Comparison of ENCODE assay signal across 9 cellular contexts in the genomic region with DNA sequence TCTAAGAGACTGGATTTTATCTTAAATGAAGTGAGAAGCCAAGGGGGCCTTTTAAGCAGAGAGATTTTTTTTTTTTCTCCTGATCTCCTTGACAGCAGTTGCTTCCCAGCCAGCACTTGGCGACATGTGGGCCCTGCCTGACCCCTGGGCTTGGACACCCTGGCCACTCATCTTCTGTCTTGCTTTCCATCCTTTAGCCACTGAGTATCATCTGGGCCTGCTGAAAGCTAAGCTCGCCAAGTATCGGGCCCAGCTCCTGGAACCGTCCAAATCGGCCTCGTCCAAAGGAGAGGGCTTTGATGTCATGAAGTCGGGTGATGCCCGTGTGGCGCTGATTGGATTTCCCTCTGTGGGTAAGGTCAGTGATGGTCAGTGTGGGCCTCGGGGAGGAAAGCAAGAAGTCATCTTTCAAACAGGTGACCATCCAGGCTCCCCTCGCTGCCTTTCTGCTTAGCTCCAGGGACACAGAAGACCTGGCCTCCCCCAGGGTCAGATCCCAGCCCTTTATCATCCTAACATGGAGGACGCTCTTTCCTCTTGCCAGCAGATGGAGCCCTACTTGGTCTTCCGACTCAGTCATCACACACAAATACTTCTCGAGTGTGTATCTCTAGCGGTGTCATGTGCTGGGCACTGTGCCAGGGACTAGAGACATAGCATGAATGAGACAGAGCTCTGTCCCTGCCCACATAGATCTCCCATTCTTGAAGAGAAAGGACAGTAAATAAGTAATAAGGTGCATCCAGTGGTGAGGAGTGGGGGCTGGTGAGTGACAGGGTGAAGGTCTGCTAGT. TPM values are rescaled to one million over a fixed set of nuclear protein-coding genes. Genes with fewer than 3 reads are reported as not detected.
DNase-seq lines count a peak whose midpoint lies in the region; ATAC-seq and TF ChIP-seq lines count a peak whose summit lies in the region.
"Had no signal": no experiment of that assay in that cellular context is flagged by ENCODE, and none has a peak within 500 bp of the region (broad histone marks: within the 10 kb centered on the region; RNA-seq: fewer than 3 reads in every experiment).

No MANE protein-coding gene starts in this region.

- H3K27ac ChIP-seq in AG04450 (ENCODE audit: low read depth, low read length) (no peak overlapping the region), foreskin keratinocyte (no peak overlapping the region)

- ATAC-seq in foreskin keratinocyte: peak; percentile 76
- no peak for ATAC-seq in stimulated activated memory B cell treated with anti-CD40 and anti-IgM and Interleukin-4, amounts not matched to agents 10 μg/mL and 1 μg/mL and 100 μg/mL, for 72 hours

- POLR2A ChIA-PET in AG04450 (lab: Yijun Ruan, JAX): interaction anchor here (0.6 to 0.7 kb wide), 2 partner anchors 11 to 598 kb away, joined by 3 to 4 read pairs; no protein-coding TSS in a partner anchor

- H3K36me3 Mint-ChIP-seq in stimulated activated memory B cell treated with anti-CD40 and anti-IgM and Interleukin-4, amounts not matched to agents 10 μg/mL and 1 μg/mL and 100 μg/mL, for 72 hours: peaks cover 34% of the 10 kb centered on the region

- no peaks in the 10 kb centered on the region for H3K4me1 ChIP-seq in foreskin keratinocyte

- H3K4me1 Mint-ChIP-seq in stimulated activated memory B cell treated with anti-CD40 and anti-IgM and Interleukin-4, amounts not matched to agents 10 μg/mL and 1 μg/mL and 100 μg/mL, for 72 hours: peaks cover 18% of the 10 kb centered on the region

- H3K9me3 ChIP-seq in AG04450 (ENCODE audit: control insufficient read depth, insufficient read depth, low read length): no peaks in the 10 kb centered on the region

- H3K4me3 ChIP-seq in AG04450 (ENCODE audit: low read depth, low read length): no peak overlapping the region

- TF ChIP-seq CTCF in AG04450 (IDR thresholded peaks at IDR 0.05; ENCODE audit: low read depth, low read length): peak; percentile 56
- peak; percentile 43 for TF ChIP-seq CTCF in GM12873 (IDR thresholded peaks at IDR 0.05; ENCODE audit: insufficient read depth, low read depth, low read length, missing control alignments)
- peak; percentile 76 for TF ChIP-seq CTCF in foreskin keratinocyte (conservative IDR thresholded peaks at IDR 0.05)

- H3K27me3 Mint-ChIP-seq in stimulated activated memory B cell treated with anti-CD40 and anti-IgM and Interleukin-4, amounts not matched to agents 10 μg/mL and 1 μg/mL and 100 μg/mL, for 72 hours: no peaks in the 10 kb centered on the region
- H3K27me3 Mint-ChIP-seq: central memory CD8-positive, alpha-beta T cell had no signal

- CTCF ChIA-PET in AG04450 (lab: Charles Lee): interaction anchor here (0.7 to 1.2 kb wide), 4 partner anchors 9 to 58 kb away, joined by 3 read pairs; no protein-coding TSS in a partner anchor

- H3K9me3 Mint-ChIP-seq in stimulated activated memory B cell treated with anti-CD40 and anti-IgM and Interleukin-4, amounts not matched to agents 10 μg/mL and 1 μg/mL and 100 μg/mL, for 72 hours: no peaks in the 10 kb centered on the region
- H3K9me3 Mint-ChIP-seq: central memory CD8-positive, alpha-beta T cell had no signal

- H3K27me3 ChIP-seq in AG04450 (ENCODE audit: control insufficient read depth, insufficient read depth, low read length) (no peaks in the 10 kb centered on the region), foreskin keratinocyte (no peaks in the 10 kb centered on the region)

- peak overlapping the region; percentile 21 for H3K27ac Mint-ChIP-seq in stimulated activated memory B cell treated with anti-CD40 and anti-IgM and Interleukin-4, amounts not matched to agents 10 μg/mL and 1 μg/mL and 100 μg/mL, for 72 hours

- no peak overlapping the region for H3K4me3 Mint-ChIP-seq in stimulated activated memory B cell treated with anti-CD40 and anti-IgM and Interleukin-4, amounts not matched to agents 10 μg/mL and 1 μg/mL and 100 μg/mL, for 72 hours
- H3K4me3 Mint-ChIP-seq: central memory CD8-positive, alpha-beta T cell had no signal

- DNase-seq in AG04450 (ENCODE audit: low read depth, low spot score): peak; percentile 26
- peak; percentile 62 for DNase-seq in RPMI8226
- DNase-seq in foreskin keratinocyte: peak; percentile 75 to 94
- DNase-seq in COR-L47 (lab: John Stamatoyannopoulos, UW): no peak
- no peak for DNase-seq in germinal center (ENCODE audit: low spot score)
- DNase-seq in activated CD4-positive, CD25-positive, alpha-beta regulatory T cell treated with anti-CD3 and anti-CD28 coated beads, Interleukin-2, amount 50 U/mL, for 72 hours: no peak

RNA-seq across cellular contexts. Expression of gene DRG2, which starts 6.1 kb away (rescaled TPM):
- 31.5 and 36.0 TPM in 2 replicates for polyA plus RNA-seq in AG04450 (2011; rRNA removed)
- 42.5 and 44.7 TPM in 2 replicates for polyA minus RNA-seq in AG04450 (2011; rRNA and poly(A)+ RNA removed)
- total RNA-seq in foreskin keratinocyte: 40.3 and 42.1 TPM in 2 replicates
- polyA plus RNA-seq in foreskin keratinocyte: 41.6 and 43.0 TPM in 2 replicates

RNA-seq across cellular contexts. Expression of gene MYO15A, which starts 14.7 kb away (rescaled TPM):
- 0.19 and 0.32 TPM in 2 replicates for polyA plus RNA-seq in AG04450 (2011; rRNA removed)
- polyA minus RNA-seq in AG04450 (2011; rRNA and poly(A)+ RNA removed): 0.13 and 0.37 TPM in 2 replicates
- total RNA-seq in foreskin keratinocyte: 0.32 and 0.37 TPM in 2 replicates
- polyA plus RNA-seq in foreskin keratinocyte: 0.16 and 0.38 TPM in 2 replicates

RNA-seq across cellular contexts. Expression of gene GID4, which starts 54.6 kb away (rescaled TPM):
- polyA plus RNA-seq in AG04450 (2011; rRNA removed) (6.9 and 7.6 TPM in 2 replicates), foreskin keratinocyte (7.0 and 8.1 TPM in 2 replicates)
- polyA minus RNA-seq in AG04450 (2011; rRNA and poly(A)+ RNA removed): 13.8 and 14.8 TPM in 2 replicates
- 11.7 and 13.4 TPM in 2 replicates for total RNA-seq in foreskin keratinocyte

RNA-seq across cellular contexts. Expression of gene ATPAF2, which starts 54.8 kb away (rescaled TPM):
- polyA plus RNA-seq in AG04450 (2011; rRNA removed) (16.6 and 16.9 TPM in 2 replicates), foreskin keratinocyte (38.5 and 39.7 TPM in 2 replicates)
- polyA minus RNA-seq in AG04450 (2011; rRNA and poly(A)+ RNA removed): 14.7 and 22.3 TPM in 2 replicates
- total RNA-seq in foreskin keratinocyte: 26.5 and 30.4 TPM in 2 replicates

Comparison
In these comparisons a context has a peak if more than half of its experiments do, and no peak if none do; other contexts are left out.
1. DNase-seq: peak in AG04450 (single experiment), RPMI8226 (single experiment) and foreskin keratinocyte (2 of 2); none in COR-L47 (single experiment), germinal center (single experiment) and activated CD4-positive, CD25-positive, alpha-beta regulatory T cell treated with anti-CD3 and anti-CD28 coated beads, Interleukin-2, amount 50 U/mL, for 72 hours (single experiment).
2. Peak in every context shown above with its lines, with median percentiles within 50 percentile points of each other: CTCF ChIP-seq.